ENCODE assay signal across 8 cellular contexts in the genomic region with DNA sequence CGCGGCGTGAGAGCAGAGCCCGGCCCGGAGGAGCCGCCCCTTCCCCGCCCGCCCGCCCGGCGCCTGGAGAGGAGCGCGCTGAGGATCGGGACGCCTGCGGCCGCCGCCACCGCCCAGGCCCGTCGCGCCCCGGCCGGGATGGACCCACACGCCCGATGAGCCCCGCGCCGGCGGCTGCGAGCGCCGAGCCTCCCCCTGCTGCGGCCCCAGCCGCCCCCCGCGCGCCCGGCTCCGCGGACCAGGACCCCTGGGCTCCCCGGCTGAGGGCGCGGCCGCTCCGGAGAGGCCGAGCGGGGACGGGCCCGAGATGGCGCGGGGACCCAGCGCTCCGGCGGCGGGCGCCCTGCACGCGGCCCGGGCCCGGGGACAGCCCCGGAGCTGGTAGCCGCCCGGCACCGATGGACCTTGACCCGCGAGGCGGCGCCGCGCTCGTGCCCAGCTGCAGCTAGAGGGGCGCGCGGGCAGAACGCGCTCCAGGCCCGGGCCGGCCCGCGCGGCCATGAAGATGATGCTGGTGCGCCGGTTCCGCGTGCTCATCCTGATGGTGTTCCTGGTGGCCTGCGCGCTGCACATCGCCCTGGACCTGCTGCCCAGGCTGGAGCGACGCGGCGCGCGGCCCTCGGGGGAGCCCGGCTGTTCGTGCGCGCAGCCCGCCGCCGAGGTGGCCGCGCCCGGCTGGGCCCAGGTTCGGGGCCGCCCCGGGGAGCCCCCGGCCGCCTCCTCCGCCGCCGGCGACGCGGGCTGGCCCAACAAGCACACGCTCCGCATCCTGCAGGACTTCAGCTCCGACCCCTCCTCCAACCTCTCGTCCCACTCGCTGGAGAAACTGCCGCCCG. TPM values are rescaled to one million over a fixed set of nuclear protein-coding genes. Genes with fewer than 3 reads are reported as not detected.
A peak's percentile ranks its signal among the peaks of the same experiment; 100 is the strongest.
DNase-seq lines count a peak whose midpoint lies in the region; ATAC-seq, FAIRE-seq and TF ChIP-seq lines count a peak whose summit lies in the region.

No MANE protein-coding gene starts in this region.

- H3K9ac ChIP-seq in HUES48 (ENCODE audit: low read depth, low read length) = peak overlapping the region; percentile 34
- peak overlapping the region; percentile 11 for H3K9ac ChIP-seq in endocrine pancreas (ENCODE audit: control insufficient read depth, insufficient read depth, low read length)

- no peak for TF ChIP-seq CTCF in A549 (IDR thresholded peaks at IDR 0.05)

- H3K9me3 ChIP-seq in A549 (no peaks in the 10 kb centered on the region), HUES48 (ENCODE audit: control insufficient read depth, insufficient read depth, low read length) (no peaks in the 10 kb centered on the region), endocrine pancreas (ENCODE audit: control insufficient read depth, low read length) (no peaks in the 10 kb centered on the region)

- no peak for TF ChIP-seq RAD21 in A549 (conservative IDR thresholded peaks at IDR 0.05 in 1 of 2, IDR thresholded peaks at IDR 0.05 in 1 of 2)

- FAIRE-seq in A549 (lab: Jason Lieb, UNC) = no peak

- TF ChIP-seq EP300 in A549 (IDR thresholded peaks at IDR 0.05) = no peak

- H3K36me3 ChIP-seq in HUES48 (ENCODE audit: control insufficient read depth, insufficient read depth, low read length) (peaks cover 29% of the 10 kb centered on the region), endocrine pancreas (ENCODE audit: control insufficient read depth, insufficient read depth, low read length) (no peaks in the 10 kb centered on the region)

- POLR2A ChIA-PET in A549 (lab: Yijun Ruan, JAX) = interaction anchor here (0.9 to 1.2 kb wide), 2 partner anchors 18 to 44 kb away, joined by 3 to 5 read pairs; no protein-coding TSS in a partner anchor

- H3K4me1 ChIP-seq in A549 (peaks cover 21% of the 10 kb centered on the region), HUES48 (ENCODE audit: control insufficient read depth, insufficient read depth, low read length) (peaks cover 32% of the 10 kb centered on the region), endocrine pancreas (ENCODE audit: control insufficient read depth, insufficient read depth, low read length) (no peaks in the 10 kb centered on the region)

- ATAC-seq in A549 (peak in 1 of 2 experiments; percentile 61; a peak in 3 of 6 replicates), HG03045 (IDR thresholded peaks at IDR 0.05; ENCODE audit: unreplicated experiment) (no peak)

- H3K4me3 ChIP-seq in A549 (peak overlapping the region; percentile 97), HUES48 (ENCODE audit: low read depth, low read length) (peak overlapping the region; percentile 70), endocrine pancreas (ENCODE audit: control insufficient read depth, insufficient read depth, low read length) (no peak overlapping the region)

- WGBS in A549 (ENCODE audit: missing lambda C conversion rate) = no CpG with 5 or more reads among the region's 124 CpGs

- DNase-seq in A549 (ENCODE audit: low read depth in 1 of 2, low spot score in 1 of 2) (peak in 1 of 2 experiments; percentile 27), myocyte (ENCODE audit: low read depth) (peak; percentile 34), DMS79 treated with DMSO at 0.1 percent for 48 hours (lab: John Stamatoyannopoulos, UW) (no peak), foreskin melanocyte (no peak)
- no peak for DNase-seq in activated naive CD4-positive, alpha-beta T cell treated with Interleukin-2 at 50 U/mL for 16 hours

- peaks cover 2% of the 10 kb centered on the region; the same call in 1 of the 2 replicates for H3K27me3 ChIP-seq in HUES48 (ENCODE audit: control insufficient read depth, insufficient read depth, low read length)
- H3K27me3 ChIP-seq in endocrine pancreas (ENCODE audit: control insufficient read depth, insufficient read depth, low read length) = no peaks in the 10 kb centered on the region

- TF ChIP-seq POLR2A in A549 (IDR thresholded peaks at IDR 0.05; ENCODE audit: low read length) = no peak

- CTCF ChIA-PET in A549 (lab: Yijun Ruan, JAX) = interaction anchor here (1.0 to 1.5 kb wide), 2 partner anchors 13 to 17 kb away, joined by 3 read pairs; no protein-coding TSS in a partner anchor

- H3K27ac ChIP-seq in A549 (peak overlapping the region; percentile 96 to 97), HUES48 (ENCODE audit: low read depth, low read length) (no peak overlapping the region)

- peak overlapping the region; percentile 96 for H3K4me2 ChIP-seq in A549

TF ChIP-seq in A549, 52 proteins besides CTCF, POLR2A, EP300 and RAD21:
- TF ChIP-seq KDM1A (IDR thresholded peaks at IDR 0.05; ENCODE audit: low read depth) (no peak), ZC3H11A (IDR thresholded peaks at IDR 0.05) (no peak), ELK1 (IDR thresholded peaks at IDR 0.05; ENCODE audit: low read depth, low read length) (no peak), HOXB13 (CRISPR knock-in tag; IDR thresholded peaks at IDR 0.05; ENCODE audit: low read depth) (no peak), PBX3 (IDR thresholded peaks at IDR 0.05) (0 out of 2 replicates have a peak, but pooled peaks have one; percentile 17), JUN (IDR thresholded peaks at IDR 0.05) (peak in 1 of 2 experiments; percentile 17; a peak in 2 of 5 replicates)

RNA-seq across cellular contexts. Expression of gene FAM20C, which starts 0.5 kb away (rescaled TPM):
- polyA plus RNA-seq in A549 (2011; rRNA removed) (5.6 and 7.6 TPM in 2 replicates), A549 (2017; fragmentation: RNase III; extraction: RNeasy Plus Mini Kit Qiagen cat#74134 plus additional on column Dnase treatment) (15.5 to 20.3 TPM (median 17.8 TPM) in 3 replicates)
- 15.2 and 19.4 TPM in 2 replicates for polyA plus RNA-seq in A549 (2012; cell fraction: cytosol; rRNA removed)
- 21.9 and 28.3 TPM in 2 replicates for polyA plus RNA-seq in A549 (2012; cell fraction: nucleus; rRNA removed)
- polyA minus RNA-seq in A549 (2011; rRNA and poly(A)+ RNA removed) = 7.1 and 8.6 TPM in 2 replicates
- total RNA-seq in myocyte = 21.7 and 37.3 TPM in 2 replicates
- 35.9 TPM for polyA plus RNA-seq in myocyte (2012)
